Comparison of ENCODE assay signal across 8 cellular contexts in genomic region chr22:19962909-19963806, GRCh38. TPM values are rescaled to one million over a fixed set of nuclear protein-coding genes. Genes with fewer than 3 reads are reported as not detected.
A peak's percentile ranks its signal among the peaks of the same experiment; 100 is the strongest.
DNase-seq lines count a peak whose midpoint lies in the region; ATAC-seq and TF ChIP-seq lines count a peak whose summit lies in the region.

No MANE protein-coding gene starts in this region.

- DNase-seq in activated CD8-positive, alpha-beta memory T cell treated with anti-CD3 and anti-CD28 coated beads, Interleukin-2, amount 50 U/mL, for 48 hours: peak; percentile 74
- DNase-seq in activated CD8-positive, alpha-beta memory T cell treated with anti-CD3 and anti-CD28 coated beads, Interleukin-2, amount 50 U/mL, for 4 hours: no peak
- DNase-seq in SW480 (ENCODE audit: low spot score) (peak; percentile 64), islet precursor cell (peak; percentile 99), MM.1S (no peak)

- H3F3A ChIP-seq in MM.1S (ENCODE audit: insufficient read depth, low read length): no peaks in the 10 kb centered on the region

- ATAC-seq in HG02588 (IDR thresholded peaks at IDR 0.05; ENCODE audit: unreplicated experiment) (no peak), HG03025 (IDR thresholded peaks at IDR 0.05; ENCODE audit: low FRiP score, unreplicated experiment) (no peak)

- H3K36me3 ChIP-seq in MM.1S (replicated peaks; ENCODE audit: insufficient read depth, low read length): no peaks in the 10 kb centered on the region

- no peaks in the 10 kb centered on the region for H4K20me1 ChIP-seq in MM.1S (ENCODE audit: insufficient read depth, low read length)

- peaks cover 3% of the 10 kb centered on the region; the same call in 1 of the 2 replicates for H3K4me1 ChIP-seq in MM.1S (ENCODE audit: low read length)

- H3K27me3 ChIP-seq in MM.1S (replicated peaks; ENCODE audit: insufficient read depth, low read length): no peaks in the 10 kb centered on the region

- H3K9ac ChIP-seq in MM.1S (ENCODE audit: low read length): no peak overlapping the region

- H2AFZ ChIP-seq in MM.1S (ENCODE audit: low read length): no peak overlapping the region

- no peaks in the 10 kb centered on the region for H3K9me2 ChIP-seq in MM.1S (replicated peaks; ENCODE audit: insufficient read depth, low read length)

- H3K4me3 ChIP-seq in MM.1S (ENCODE audit: low read length): no peak overlapping the region

- H3K27ac ChIP-seq in temporal lobe (ENCODE audit: low read depth, low read length) (peak overlapping the region; percentile 69), MM.1S (ENCODE audit: low read length) (no peak overlapping the region)

- no peaks in the 10 kb centered on the region for H3K79me2 ChIP-seq in MM.1S (ENCODE audit: low read length)

- no peak overlapping the region for H3K4me2 ChIP-seq in MM.1S (ENCODE audit: low read depth, low read length)

- TF ChIP-seq CTCF in MM.1S (IDR thresholded peaks at IDR 0.05; ENCODE audit: low read length): no peak

- no peaks in the 10 kb centered on the region for H3K9me3 ChIP-seq in MM.1S (replicated peaks; ENCODE audit: insufficient read depth, low read length)

RNA-seq across cellular contexts. Expression of gene TXNRD2, which starts 21.5 kb away (rescaled TPM):
- 11.6 TPM for total RNA-seq in temporal lobe

RNA-seq across cellular contexts. Expression of gene COMT, which starts 21.6 kb away (rescaled TPM):
- total RNA-seq in temporal lobe: 42.8 TPM

RNA-seq across cellular contexts. Expression of gene ARVCF, which starts 53.5 kb away (rescaled TPM):
- total RNA-seq in temporal lobe: 48.9 TPM

RNA-seq across cellular contexts. Expression of gene TANGO2, which starts 57.8 kb away (rescaled TPM):
- total RNA-seq in temporal lobe: 8.1 TPM

Comparison
In these comparisons a context has a peak if more than half of its experiments do, and no peak if none do; other contexts are left out.
1. DNase-seq: peak in activated CD8-positive, alpha-beta memory T cell treated with anti-CD3 and anti-CD28 coated beads, Interleukin-2, amount 50 U/mL, for 48 hours (single experiment), SW480 (single experiment) and islet precursor cell (single experiment); none in activated CD8-positive, alpha-beta memory T cell treated with anti-CD3 and anti-CD28 coated beads, Interleukin-2, amount 50 U/mL, for 4 hours (single experiment) and MM.1S (single experiment).